Comparison of ENCODE assay signal across 13 cellular contexts in the genomic region with DNA sequence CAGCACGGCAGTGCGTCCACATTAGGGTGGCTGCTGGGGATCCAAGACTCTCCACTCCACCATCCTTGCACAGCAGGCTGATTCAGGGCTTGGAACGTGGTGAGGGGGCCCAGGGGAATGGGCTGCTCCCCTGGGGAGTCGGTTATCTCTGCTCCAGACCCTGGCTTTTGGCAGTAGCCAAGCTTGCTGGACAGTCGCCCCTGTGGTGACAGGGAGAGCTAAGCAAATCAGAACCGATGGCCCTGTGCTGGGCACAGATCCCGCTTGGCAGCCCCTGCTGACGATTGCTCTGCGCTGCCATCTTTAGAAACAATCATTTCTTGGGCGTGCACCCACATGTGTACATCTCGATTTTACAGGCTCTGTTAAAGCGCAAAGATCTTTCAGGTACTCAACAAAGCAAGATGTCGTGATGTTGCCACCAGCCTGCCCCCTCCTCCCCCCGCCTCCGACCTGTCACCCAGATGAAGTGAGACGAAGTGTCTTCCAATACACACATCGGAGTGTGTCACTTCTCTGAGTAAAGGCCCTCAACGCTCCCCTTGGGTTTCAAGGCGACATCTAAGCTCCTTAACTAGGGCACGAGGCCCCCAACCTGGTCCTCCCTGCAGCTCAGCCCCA. TPM values are rescaled to one million over a fixed set of nuclear protein-coding genes. Genes with fewer than 3 reads are reported as not detected.
DNase-seq lines count a peak whose midpoint lies in the region; ATAC-seq, FAIRE-seq and TF ChIP-seq lines count a peak whose summit lies in the region.
"Had no signal": no experiment of that assay in that cellular context is flagged by ENCODE, and none has a peak within 500 bp of the region (broad histone marks: within the 10 kb centered on the region; RNA-seq: fewer than 3 reads in every experiment).

No MANE protein-coding gene starts in this region.

- ATAC-seq in HCT116 (peak; percentile 39), right lobe of liver (peak in 3 of 4 donors; percentile 3 to 49 (median 17))
- ATAC-seq in stimulated activated naive B cell treated with anti-CD40 and anti-IgM and Interleukin-4, amounts not matched to agents 10 μg/mL and 1 μg/mL and 100 μg/mL, for 72 hours (replicated peaks): no peak
- ATAC-seq: activated T-helper 17 cell treated with anti-CD3 and anti-CD28 coated beads, Interleukin-2, amount 50 U/mL, for 72 hours had no signal

- H3K4me3 Mint-ChIP-seq in astrocyte (ENCODE audit: unreplicated experiment): no peak overlapping the region
- no peak overlapping the region for H3K4me3 Mint-ChIP-seq in stimulated activated naive B cell treated with anti-CD40 and anti-IgM and Interleukin-4, amounts not matched to agents 10 μg/mL and 1 μg/mL and 100 μg/mL, for 72 hours
- H3K4me3 Mint-ChIP-seq: activated T-helper 17 cell treated with anti-CD3 and anti-CD28 coated beads, Interleukin-2, amount 50 U/mL, for 72 hours; immature natural killer cell had no signal

- H3K36me3 Mint-ChIP-seq in astrocyte (ENCODE audit: low read depth, unreplicated experiment): peaks cover 2% of the 10 kb centered on the region
- peaks cover 0 to 3% of the 10 kb centered on the region in 2 donors for H3K36me3 Mint-ChIP-seq in stimulated activated naive B cell treated with anti-CD40 and anti-IgM and Interleukin-4, amounts not matched to agents 10 μg/mL and 1 μg/mL and 100 μg/mL, for 72 hours
- H3K36me3 Mint-ChIP-seq: CD4-positive, alpha-beta memory T cell had no signal

- H3K4me2 ChIP-seq in HCT116 (ENCODE audit: low read length) (peak overlapping the region; percentile 64), astrocyte (ENCODE audit: low read length) (peak overlapping the region; percentile 21)

- H2AFZ ChIP-seq in HCT116 (ENCODE audit: low read depth, low read length, poor library complexity, severe bottlenecking) (no peak overlapping the region), astrocyte (ENCODE audit: low read depth, low read length) (no peak overlapping the region)

- peaks cover 5% of the 10 kb centered on the region for H3K4me1 Mint-ChIP-seq in astrocyte (ENCODE audit: low read depth, unreplicated experiment)
- H3K4me1 Mint-ChIP-seq in stimulated activated naive B cell treated with anti-CD40 and anti-IgM and Interleukin-4, amounts not matched to agents 10 μg/mL and 1 μg/mL and 100 μg/mL, for 72 hours: peaks cover 34 to 39% of the 10 kb centered on the region in 2 donors
- H3K4me1 Mint-ChIP-seq: activated T-helper 17 cell treated with anti-CD3 and anti-CD28 coated beads, Interleukin-2, amount 50 U/mL, for 72 hours had no signal

- FAIRE-seq in astrocyte (lab: Jason Lieb, UNC) (no peak), GM19239 (lab: Jason Lieb, UNC) (no peak)
- FAIRE-seq: bronchial epithelial cell had no signal

- H3K4me1 ChIP-seq in HCT116 (ENCODE audit: control insufficient read depth in 1 of 2, insufficient read depth in 2 of 2, low read length in 2 of 2) (peaks cover 29 to 40% of the 10 kb centered on the region in 2 experiments), astrocyte (ENCODE audit: insufficient read depth, low read length) (peaks cover 13% of the 10 kb centered on the region), right lobe of liver (peaks cover 0 to 50% (median 25%) of the 10 kb centered on the region in 4 donors)

- TF ChIP-seq CTCF in HCT116 (IDR thresholded peaks at IDR 0.05 in 2 of 3, conservative IDR thresholded peaks at IDR 0.05 in 1 of 3; ENCODE audit: borderline replicate concordance in 1 of 3, insufficient read depth in 1 of 3, low read depth in 2 of 3, low read length in 2 of 3): no peak
- TF ChIP-seq CTCF in astrocyte (IDR thresholded peaks at IDR 0.05; ENCODE audit: insufficient read depth, low read depth, low read length): no peak
- TF ChIP-seq CTCF in right lobe of liver (IDR thresholded peaks at IDR 0.05): no peak

- peak overlapping the region; percentile 42; the same call in 1 of the 2 replicates for H3K27ac ChIP-seq in HCT116 (ENCODE audit: low read depth, low read length)
- H3K27ac ChIP-seq in astrocyte (ENCODE audit: low read depth, low read length): no peak overlapping the region
- H3K27ac ChIP-seq in right lobe of liver: peak overlapping the region in 1 of 3 donors; percentile 21

- no peaks in the 10 kb centered on the region for H3K9me2 ChIP-seq in HCT116 (ENCODE audit: insufficient read depth)

- H3K27me3 ChIP-seq in HCT116 (ENCODE audit: insufficient read depth, low read length) (no peaks in the 10 kb centered on the region), astrocyte (ENCODE audit: insufficient read depth, low read length) (peaks cover 8% of the 10 kb centered on the region), right lobe of liver (no peaks in the 10 kb centered on the region)

- RAD21 ChIA-PET in HCT116 (lab: Charles Lee; ENCODE audit: low non-redundant PET in 1 of 2, low total read pairs in 2 of 2, uncharacterized antibody in 2 of 2, unreplicated experiment in 2 of 2): no interaction called here

- 78% methylated on average over 16 of the region's 20 CpGs for WGBS in right lobe of liver (ENCODE audit: insufficient coverage, low coverage, low lambda C conversion rate, missing lambda C conversion rate)

- H3K36me3 ChIP-seq in HCT116 (ENCODE audit: control insufficient read depth in 1 of 2, insufficient read depth in 2 of 2, low read length in 2 of 2): no peaks in the 10 kb centered on the region
- no peaks in the 10 kb centered on the region for H3K36me3 ChIP-seq in astrocyte (ENCODE audit: insufficient read depth, low read length)
- H3K36me3 ChIP-seq in right lobe of liver: no peaks in the 10 kb centered on the region

- H3K9ac ChIP-seq in HCT116 (ENCODE audit: low read length) (peak overlapping the region; percentile 37; the same call in 1 of the 2 replicates), astrocyte (ENCODE audit: low read length) (no peak overlapping the region)

- no peak overlapping the region for H3K27ac Mint-ChIP-seq in astrocyte (ENCODE audit: unreplicated experiment)
- peak overlapping the region; percentile 39 for H3K27ac Mint-ChIP-seq in stimulated activated naive B cell treated with anti-CD40 and anti-IgM and Interleukin-4, amounts not matched to agents 10 μg/mL and 1 μg/mL and 100 μg/mL, for 72 hours
- H3K27ac Mint-ChIP-seq: activated T-helper 17 cell treated with anti-CD3 and anti-CD28 coated beads, Interleukin-2, amount 50 U/mL, for 72 hours; CD4-positive, alpha-beta memory T cell; immature natural killer cell had no signal

- no peak for DNase-seq in HCT116 (ENCODE audit: low read depth, low spot score)
- no peak for DNase-seq in astrocyte (ENCODE audit: low read depth)
- DNase-seq in right lobe of liver: peak in 1 of 3 donors; percentile 69
- no peak for DNase-seq in stimulated activated naive B cell treated with anti-CD40 and anti-IgM and Interleukin-4, amounts not matched to agents 10 μg/mL and 1 μg/mL and 100 μg/mL, for 72 hours
- no peak for DNase-seq in GM19239 (ENCODE audit: insufficient read length, low spot score)
- DNase-seq in SKM-1 (lab: John Stamatoyannopoulos, UW; ENCODE audit: unreplicated experiment): no peak
- DNase-seq in activated CD4-positive, alpha-beta T cell treated with anti-CD3 and anti-CD28 coated beads, Interleukin-2, amount 50 U/mL, for 48 hours: no peak
- DNase-seq in NCI-H2107 treated with DMSO at 0.1 percent for 48 hours (lab: John Stamatoyannopoulos, UW; ENCODE audit: unreplicated experiment): no peak
- DNase-seq: activated CD4-positive, alpha-beta T cell treated with anti-CD3 and anti-CD28 coated beads for 1 hour; CD4-positive, alpha-beta memory T cell; immature natural killer cell had no signal

- H4K20me1 ChIP-seq in HCT116 (ENCODE audit: insufficient read depth) (no peaks in the 10 kb centered on the region), astrocyte (ENCODE audit: insufficient read depth, low read length) (peaks cover 55% of the 10 kb centered on the region)

- TF ChIP-seq POLR2A in HCT116 (IDR thresholded peaks at IDR 0.05; ENCODE audit: borderline replicate concordance, extremely low read depth, insufficient read depth, insufficient read length) (no peak), right lobe of liver (IDR thresholded peaks at IDR 0.05) (no peak)

- CTCF ChIA-PET in HCT116 (lab: Charles Lee): no interaction called here

- intact Hi-C loops in HCT116 (cut with micrococcal nuclease): no loop called here
- intact Hi-C loops in right lobe of liver (cut with DNase I): loop anchor here in 1 of 2 donors (5.0 kb wide), 1 partner anchor 47 kb away; no protein-coding TSS in a partner anchor

- peaks cover 2% of the 10 kb centered on the region for H3K27me3 Mint-ChIP-seq in astrocyte (ENCODE audit: low read depth, unreplicated experiment)
- H3K27me3 Mint-ChIP-seq in stimulated activated naive B cell treated with anti-CD40 and anti-IgM and Interleukin-4, amounts not matched to agents 10 μg/mL and 1 μg/mL and 100 μg/mL, for 72 hours: no peaks in the 10 kb centered on the region
- H3K27me3 Mint-ChIP-seq: activated T-helper 17 cell treated with anti-CD3 and anti-CD28 coated beads, Interleukin-2, amount 50 U/mL, for 72 hours; CD4-positive, alpha-beta memory T cell had no signal

- 0 out of 4 replicates have a peak overlapping the region, but pooled peaks of 1 of the 2 experiments have one; percentile 6 for H3K4me3 ChIP-seq in HCT116 (replicated peaks in 1 of 2; ENCODE audit: low read depth in 1 of 2, low read length in 2 of 2)
- no peak overlapping the region for H3K4me3 ChIP-seq in astrocyte (ENCODE audit: insufficient read depth, low read depth, low read length)
- H3K4me3 ChIP-seq in right lobe of liver: no peak overlapping the region

- POLR2A ChIA-PET in HCT116 (lab: Charles Lee): no interaction called here

- TF ChIP-seq RAD21 in HCT116 (IDR thresholded peaks at IDR 0.05; ENCODE audit: low read depth): no peak

- H3K9me3 Mint-ChIP-seq in astrocyte (ENCODE audit: unreplicated experiment): no peaks in the 10 kb centered on the region
- H3K9me3 Mint-ChIP-seq in stimulated activated naive B cell treated with anti-CD40 and anti-IgM and Interleukin-4, amounts not matched to agents 10 μg/mL and 1 μg/mL and 100 μg/mL, for 72 hours: no peaks in the 10 kb centered on the region
- H3K9me3 Mint-ChIP-seq: activated T-helper 17 cell treated with anti-CD3 and anti-CD28 coated beads, Interleukin-2, amount 50 U/mL, for 72 hours; CD4-positive, alpha-beta memory T cell; immature natural killer cell had no signal

- BruUV-seq in HCT116 (replicated peaks; lab: Mats Ljungman, UMichigan): no TSS peak

- no peaks in the 10 kb centered on the region; the same call in 1 of the 2 replicates for H3K79me2 ChIP-seq in HCT116 (ENCODE audit: insufficient read depth, low read length)
- no peaks in the 10 kb centered on the region for H3K79me2 ChIP-seq in astrocyte (ENCODE audit: insufficient read depth, low read length)

- no peaks in the 10 kb centered on the region; a peak in 1 of 4 replicates for H3K9me3 ChIP-seq in HCT116 (ENCODE audit: control insufficient read depth in 1 of 2, insufficient read depth in 1 of 2, low read depth in 1 of 2, low read length in 2 of 2)
- peaks cover 12% of the 10 kb centered on the region for H3K9me3 ChIP-seq in astrocyte (ENCODE audit: insufficient read depth, low read depth, low read length)
- no peaks in the 10 kb centered on the region for H3K9me3 ChIP-seq in right lobe of liver

TF ChIP-seq in HCT116, 20 proteins besides CTCF, POLR2A, EP300 and RAD21 (continues in another document):
- TF ChIP-seq POLR2AphosphoS5 (IDR thresholded peaks at IDR 0.05; ENCODE audit: low read depth, low read length) (no peak), FOSL1 (IDR thresholded peaks at IDR 0.05; ENCODE audit: low read depth) (no peak)

RNA-seq across cellular contexts. Expression of a gene that starts 55.7 kb away (rescaled TPM):
- total RNA-seq in HCT116 (2021; ENCODE audit: unreplicated experiment): 15.2 TPM
- polyA plus RNA-seq in HCT116 (2012): 8.9 and 13.6 TPM in 2 replicates
- total RNA-seq in astrocyte: 13.2 and 14.2 TPM in 2 replicates
- 10 to 100 TPM in 4 of 6 experiments, 1 to 10 TPM in 2; 5.8 to 24.7 (median 14.2) TPM for total RNA-seq in right lobe of liver

Comparison
In these comparisons a context has a peak if more than half of its experiments do, and no peak if none do; other contexts are left out.
1. ATAC-seq: peak in HCT116 (single experiment) and right lobe of liver (3 of 4); none in stimulated activated naive B cell treated with anti-CD40 and anti-IgM and Interleukin-4, amounts not matched to agents 10 μg/mL and 1 μg/mL and 100 μg/mL, for 72 hours (0 of 2).